Comparison of ENCODE assay signal across 8 cellular contexts in genomic region chr9:111036068-111036789, GRCh38. TPM values are rescaled to one million over a fixed set of nuclear protein-coding genes. Genes with fewer than 3 reads are reported as not detected.
DNase-seq lines count a peak whose midpoint lies in the region; ATAC-seq and TF ChIP-seq lines count a peak whose summit lies in the region.

No MANE protein-coding gene starts in this region.

- ATAC-seq in GM21717 (IDR thresholded peaks at IDR 0.05; ENCODE audit: unreplicated experiment), result no peak

- no peak for TF ChIP-seq POLR2A in spleen (IDR thresholded peaks at IDR 0.05)

- peak overlapping the region in 7 of 8 donors; percentile 77 to 88 (median 84) for H3K27ac ChIP-seq in spleen

- H3K4me1 ChIP-seq in spleen, result peaks cover 5 to 42% (median 20%) of the 10 kb centered on the region in 6 donors

- peak overlapping the region; percentile 88 for H3K4me3 ChIP-seq in astrocyte of the cerebellum (ENCODE audit: low read depth, low read length)
- H3K4me3 ChIP-seq in spleen, result peak overlapping the region in 5 of 8 donors; percentile 24 to 69 (median 50)

- TF ChIP-seq CTCF in astrocyte of the cerebellum (IDR thresholded peaks at IDR 0.05; ENCODE audit: low read depth, low read length, missing control alignments), result peak; percentile 72
- TF ChIP-seq CTCF in spleen (IDR thresholded peaks at IDR 0.05 in 8 of 11, conservative IDR thresholded peaks at IDR 0.05 in 3 of 11), result peak in 5 of 11 experiments; percentile 32 to 44 (median 36)

- H3K27me3 ChIP-seq in spleen (replicated peaks in 1 of 7), result peaks cover 0 to 82% (median 41%) of the 10 kb centered on the region in 7 donors

- H3K9me3 ChIP-seq in spleen, result no peaks in the 10 kb centered on the region

- no peaks in the 10 kb centered on the region for H3K36me3 ChIP-seq in spleen

- 18 to 26% (median 22%) methylated on average over 16 of the region's 16 CpGs for WGBS in spleen, 5 donors

- DNase-seq in NCI-H2196 (lab: John Stamatoyannopoulos, UW; ENCODE audit: unreplicated experiment) (peak; percentile 11), NCI-H2196 treated with DMSO at 0.1 percent for 48 hours (lab: John Stamatoyannopoulos, UW; ENCODE audit: unreplicated experiment) (no peak), astrocyte of the cerebellum (ENCODE audit: low read depth) (no peak), iPS-NIHi11 (ENCODE audit: low spot score) (peak; percentile 35), spleen (peak; percentile 80), GF-D8 (lab: John Stamatoyannopoulos, UW) (no peak), SKM-1 treated with dmso at 0.1 percent for 144 hours (lab: John Stamatoyannopoulos, UW; ENCODE audit: unreplicated experiment) (no peak)

- in situ Hi-C loops in astrocyte of the cerebellum (cut with HindIII; ENCODE audit: low sequenced_read_pairs), result no loop called here

- intact Hi-C loops in spleen (cut with DNase I; ENCODE audit: low total_unique reads), result no loop called here

RNA-seq across cellular contexts. Expression of gene LPAR1, which starts 2.0 kb away (rescaled TPM):
- 10 to 100 TPM; 22.5 to 63.8 (median 35.7) TPM for total RNA-seq in spleen
- polyA plus RNA-seq in spleen, result 10 to 100 TPM in 2 of 3 donors, 1 to 10 TPM in 1; 8.1 to 14.4 (median 12.9) TPM

Comparison
In these comparisons a context has a peak if more than half of its experiments do, and no peak if none do; other contexts are left out.
1. DNase-seq: peak in NCI-H2196 (single experiment), iPS-NIHi11 (single experiment) and spleen (single experiment); none in NCI-H2196 treated with DMSO at 0.1 percent for 48 hours (single experiment), astrocyte of the cerebellum (single experiment), GF-D8 (single experiment) and SKM-1 treated with dmso at 0.1 percent for 144 hours (single experiment).